In genomic region chr16:8572919-8573724, GRCh38 we compare ENCODE assay signal across 8 cellular contexts. TPM values are rescaled to one million over a fixed set of nuclear protein-coding genes. Genes with fewer than 3 reads are reported as not detected.
A peak's percentile ranks its signal among the peaks of the same experiment; 100 is the strongest.
DNase-seq lines count a peak whose midpoint lies in the region; ATAC-seq, FAIRE-seq and TF ChIP-seq lines count a peak whose summit lies in the region.

No MANE protein-coding gene starts in this region.

- no peak for ATAC-seq in psoas muscle
- ATAC-seq in HG03457 (IDR thresholded peaks at IDR 0.05; ENCODE audit: unreplicated experiment): no peak

- H3K36me3 ChIP-seq in psoas muscle (ENCODE audit: insufficient read depth in 1 of 2, low read depth in 1 of 2): no peaks in the 10 kb centered on the region

- DNase-seq in ACHN (peak; percentile 33), GM04504 (ENCODE audit: low read depth) (peak; percentile 4), OCI-M1 (lab: John Stamatoyannopoulos, UW) (peak; percentile 78), epithelial cell of proximal tubule (ENCODE audit: low read depth) (no peak), psoas muscle (no peak), GM12892 (ENCODE audit: insufficient read length) (no peak), NCI-H510A (lab: John Stamatoyannopoulos, UW) (no peak)

- 26 to 35% (median 27%) methylated on average over 7 of the region's 7 CpGs for WGBS in psoas muscle, 3 donors

- H3K27me3 ChIP-seq in psoas muscle (ENCODE audit: insufficient read depth in 3 of 3, low read length in 2 of 3): peaks cover 0 to 43% (median 9%) of the 10 kb centered on the region in 3 donors

- H3K9me3 ChIP-seq in psoas muscle: no peaks in the 10 kb centered on the region

- TF ChIP-seq CTCF in epithelial cell of proximal tubule (conservative IDR thresholded peaks at IDR 0.05; ENCODE audit: low read depth, low read length): peak; percentile 66
- TF ChIP-seq CTCF in psoas muscle (IDR thresholded peaks at IDR 0.05): peak; percentile 16

- H3K27ac ChIP-seq in psoas muscle: no peak overlapping the region

- no peaks in the 10 kb centered on the region for H3K4me1 ChIP-seq in psoas muscle

- FAIRE-seq in GM12892 (lab: Jason Lieb, UNC): no peak

- intact Hi-C loops in psoas muscle (cut with DNase I): no loop called here

- in situ Hi-C loops in ACHN (cut with HindIII; ENCODE audit: low pct_ligation_motif_present, low pct_unique_long_range_greater_than_20kb, low sequenced_read_pairs): no loop called here

- H3K4me3 ChIP-seq in epithelial cell of proximal tubule (ENCODE audit: low read depth, low read length) (no peak overlapping the region), psoas muscle (no peak overlapping the region)

- TF ChIP-seq POLR2A in GM12892 (IDR thresholded peaks at IDR 0.05; ENCODE audit: low read depth, low read length): no peak

RNA-seq across cellular contexts. Expression of gene TMEM114, which starts 17.2 kb away (rescaled TPM):
- total RNA-seq in epithelial cell of proximal tubule: not detected in 2 replicates
- total RNA-seq in psoas muscle: not detected
- polyA plus RNA-seq in psoas muscle: not detected
- polyA plus RNA-seq in GM12892 (2012; ENCODE audit: missing spikeins): not detected

RNA-seq across cellular contexts. Expression of gene METTL22, which starts 48.4 kb away (rescaled TPM):
- total RNA-seq in epithelial cell of proximal tubule: 15.5 and 25.7 TPM in 2 replicates
- 10 to 100 TPM; 66.4 to 85.9 (median 74.8) TPM for total RNA-seq in psoas muscle
- 10 to 100 TPM; 46.7 to 75.6 (median 69.9) TPM for polyA plus RNA-seq in psoas muscle
- 18.0 TPM for polyA plus RNA-seq in GM12892 (2012; ENCODE audit: missing spikeins)

Comparison
In these comparisons a context has a peak if more than half of its experiments do, and no peak if none do; other contexts are left out.
1. DNase-seq: peak in ACHN (single experiment), GM04504 (single experiment) and OCI-M1 (single experiment); none in epithelial cell of proximal tubule (single experiment), psoas muscle (0 of 2), GM12892 (single experiment) and NCI-H510A (single experiment).